In genomic region chr5:124261133-124261532, GRCh38 we compare ENCODE assay signal across 1 cellular context.
TF ChIP-seq lines count a peak whose summit lies in the region.

No MANE protein-coding gene starts in this region.

TF ChIP-seq in HepG2, 621 proteins besides CTCF, POLR2A, EP300 and RAD21 (continued from another document):
- no peak for TF ChIP-seq CREB3 (CRISPR knock-in tag; IDR thresholded peaks at IDR 0.05)
